Comparison of ENCODE assay signal across 31 cellular contexts in genomic region chr2:10876963-10877362, GRCh38. TPM values are rescaled to one million over a fixed set of nuclear protein-coding genes. Genes with fewer than 3 reads are reported as not detected.
"Had no signal": no experiment of that assay in that cellular context is flagged by ENCODE, and none has a peak within 500 bp of the region (broad histone marks: within the 10 kb centered on the region; RNA-seq: fewer than 3 reads in every experiment).

No MANE protein-coding gene starts in this region.

- H3K9me3 ChIP-seq: adrenal gland, body of pancreas, right lobe of liver, thoracic aorta, upper lobe of right lung had no signal

- H3K36me3 ChIP-seq: adrenal gland, gastroesophageal sphincter, lower lobe of right lung, right lobe of liver, thoracic aorta, upper lobe of right lung had no signal

- DNase-seq: activated CD4-positive, alpha-beta memory T cell treated with anti-CD3 and anti-CD28 coated beads for 36 hours; activated CD4-positive, alpha-beta T cell treated with anti-CD3 and anti-CD28 coated beads, Interleukin-2, amount 10 ng/mL, durations not matched to agents 24 days and 14 days; activated CD4-positive, CD25-positive, alpha-beta regulatory T cell treated with anti-CD3 and anti-CD28 coated beads, Interleukin-2, amount 50 U/mL, for 72 hours; activated CD8-positive, alpha-beta memory T cell treated with anti-CD3 and anti-CD28 coated beads, Interleukin-2, amount 50 U/mL, for 4 hours; activated effector memory CD4-positive, alpha-beta T cell treated with anti-CD3 and anti-CD28 coated beads, Interleukin-2, amount 50 U/mL, for 16 hours; activated naive CD4-positive, alpha-beta T cell treated with anti-CD3 and anti-CD28 coated beads for 36 hours; activated naive CD8-positive, alpha-beta T cell treated with anti-CD3 and anti-CD28 coated beads for 36 hours; activated T-cell treated with anti-CD3 and anti-CD28 coated beads, Interleukin-2, amount 50 U/mL, for 1 hour; adrenal gland; aorta; body of pancreas; cerebellar nuclear complex; cortex of kidney; effector memory CD8-positive, alpha-beta T cell; hippocampal formation; immature natural killer cell; kidney; lower lobe of right lung; mesenchymal stem cell; right lobe of liver; stimulated activated CD4-positive, alpha-beta T cell treated with anti-CD3 and anti-CD28 coated beads, Interleukin-4, amount 100 ng/mL, for 24 hours; T-helper 2 cell; upper lobe of right lung had no signal

- H3K4me1 ChIP-seq: adrenal gland, body of pancreas, gastroesophageal sphincter, lower lobe of right lung, right lobe of liver, upper lobe of right lung had no signal

- ATAC-seq: body of pancreas; effector memory CD8-positive, alpha-beta T cell; gastroesophageal sphincter; left lobe of liver; stimulated activated effector memory CD8-positive, alpha-beta T cell treated with anti-CD3 and anti-CD28 coated beads, Interleukin-12 subunit alpha, Interleukin-12 subunit beta, amount 100 ng/mL, for 72 hours had no signal

- H3K4me3 ChIP-seq: adrenal gland, body of pancreas, gastroesophageal sphincter, lower lobe of right lung, right lobe of liver, thoracic aorta, upper lobe of right lung had no signal

- H3K27ac ChIP-seq: adrenal gland, body of pancreas, gastroesophageal sphincter, lower lobe of right lung, right lobe of liver, thoracic aorta, upper lobe of right lung had no signal

- H3K27me3 ChIP-seq: adrenal gland, body of pancreas, gastroesophageal sphincter, right lobe of liver, upper lobe of right lung had no signal

RNA-seq across cellular contexts. Expression of gene KCNF1, which starts 34.8 kb away (rescaled TPM):
- total RNA-seq: activated CD4-positive, alpha-beta memory T cell treated with anti-CD3 and anti-CD28 coated beads for 36 hours; activated CD4-positive, alpha-beta T cell treated with anti-CD3 and anti-CD28 coated beads, Interleukin-2, amount 10 ng/mL, durations not matched to agents 24 days and 14 days; activated CD8-positive, alpha-beta memory T cell treated with anti-CD3 and anti-CD28 coated beads for 36 hours; activated naive CD4-positive, alpha-beta T cell treated with anti-CD3 and anti-CD28 coated beads for 36 hours; activated naive CD8-positive, alpha-beta T cell treated with anti-CD3 and anti-CD28 coated beads for 36 hours; activated T-helper 1 cell treated with anti-CD3 and anti-CD28 coated beads, Interleukin-12 subunit alpha, Interleukin-12 subunit beta, Interleukin-2, Interleukin-4 antibody, amounts not matched to agents 30 ng/mL and 10 ng/mL and 1 ng/mL, durations not matched to agents 14 hours and 24 hours and 36 hours; aorta; fibroblast of villous mesenchyme; left lobe of liver; lower lobe of right lung; right lobe of liver; subcutaneous adipose tissue; thoracic aorta had no signal
